Comparison of ENCODE assay signal across 25 cellular contexts in genomic region chr17:16261049-16261448, GRCh38. TPM values are rescaled to one million over a fixed set of nuclear protein-coding genes. Genes with fewer than 3 reads are reported as not detected.
DNase-seq lines count a peak whose midpoint lies in the region; ATAC-seq, FAIRE-seq and TF ChIP-seq lines count a peak whose summit lies in the region.
"Had no signal": no experiment of that assay in that cellular context is flagged by ENCODE, and none has a peak within 500 bp of the region (broad histone marks: within the 10 kb centered on the region; RNA-seq: fewer than 3 reads in every experiment).

No MANE protein-coding gene starts in this region.

- H3K27ac ChIP-seq in astrocyte (ENCODE audit: low read depth, low read length) = no peak overlapping the region
- H3K27ac ChIP-seq in gastrocnemius medialis = peak overlapping the region in 3 of 4 donors; percentile 74 to 90 (median 89)
- H3K27ac ChIP-seq: C4-2B had no signal

- no peaks in the 10 kb centered on the region for H3K27me3 ChIP-seq in astrocyte (ENCODE audit: insufficient read depth, low read length)
- H3K27me3 ChIP-seq in gastrocnemius medialis = no peaks in the 10 kb centered on the region
- H3K27me3 ChIP-seq: BLaER1 treated with 17β-estradiol and CSF1 and Interleukin-3, amounts not matched to agents 10 nM and 100 nM had no signal

- H3K4me3 ChIP-seq in astrocyte (ENCODE audit: insufficient read depth, low read depth, low read length) (no peak overlapping the region), gastrocnemius medialis (no peak overlapping the region)

- H3K9ac ChIP-seq in astrocyte (ENCODE audit: low read length) = no peak overlapping the region
- H3K9ac ChIP-seq: BLaER1 treated with 17β-estradiol and CSF1 and Interleukin-3, amounts not matched to agents 10 nM and 100 nM had no signal

- no peaks in the 10 kb centered on the region for H3K9me3 Mint-ChIP-seq in astrocyte (ENCODE audit: unreplicated experiment)
- H3K9me3 Mint-ChIP-seq in neural crest cell = no peaks in the 10 kb centered on the region
- H3K9me3 Mint-ChIP-seq: CD4-positive, alpha-beta T cell; CD8-positive, alpha-beta T cell had no signal

- H3K4me1 Mint-ChIP-seq in T-helper 17 cell (peaks cover 6% of the 10 kb centered on the region), astrocyte (ENCODE audit: low read depth, unreplicated experiment) (peaks cover 1% of the 10 kb centered on the region), neural crest cell (peaks cover under 1% of the 10 kb centered on the region)
- H3K4me1 Mint-ChIP-seq: B cell had no signal

- ATAC-seq in T-helper 17 cell = no peak
- no peak for ATAC-seq in gastrocnemius medialis
- ATAC-seq in left colon = no peak
- no peak for ATAC-seq in GM19395 (IDR thresholded peaks at IDR 0.05; ENCODE audit: unreplicated experiment)
- ATAC-seq: CD8-positive, alpha-beta T cell had no signal

- H3K9me3 ChIP-seq in T-helper 17 cell (ENCODE audit: control insufficient read depth, low read length, poor library complexity, severe bottlenecking) (no peaks in the 10 kb centered on the region), astrocyte (ENCODE audit: insufficient read depth, low read depth, low read length) (peaks cover 3% of the 10 kb centered on the region), gastrocnemius medialis (no peaks in the 10 kb centered on the region)
- H3K9me3 ChIP-seq: Caco-2 had no signal

- H3K27ac Mint-ChIP-seq in T-helper 17 cell (peak overlapping the region; percentile 78), astrocyte (ENCODE audit: unreplicated experiment) (peak overlapping the region; percentile 47), neural crest cell (ENCODE audit: unreplicated experiment) (peak overlapping the region; percentile 50)
- H3K27ac Mint-ChIP-seq: B cell; CD4-positive, alpha-beta T cell; CD8-positive, alpha-beta T cell had no signal

- in situ Hi-C loops in gastrocnemius medialis (cut with MboI; ENCODE audit: low sequenced_read_pairs in 4 of 4) = no loop called here

- H3K27me3 Mint-ChIP-seq in T-helper 17 cell = no peaks in the 10 kb centered on the region
- H3K27me3 Mint-ChIP-seq in astrocyte (ENCODE audit: low read depth, unreplicated experiment) = no peaks in the 10 kb centered on the region
- H3K27me3 Mint-ChIP-seq in neural crest cell (ENCODE audit: low read depth) = no peaks in the 10 kb centered on the region
- H3K27me3 Mint-ChIP-seq: B cell; CD4-positive, alpha-beta T cell had no signal

- no peak overlapping the region for H3K4me2 ChIP-seq in astrocyte (ENCODE audit: low read length)
- H3K4me2 ChIP-seq: BLaER1 treated with 17β-estradiol and CSF1 and Interleukin-3, amounts not matched to agents 10 nM and 100 nM had no signal

- no peak for DNase-seq in T-helper 17 cell
- DNase-seq in astrocyte (ENCODE audit: low read depth) = no peak
- no peak for DNase-seq in neural crest cell (ENCODE audit: low read depth, low spot score)
- DNase-seq in gastrocnemius medialis = no peak
- DNase-seq in AG08395 (ENCODE audit: low spot score) = no peak
- no peak for DNase-seq in left colon
- no peak for DNase-seq in NCI-H2107 treated with DMSO at 0.1 percent for 48 hours (lab: John Stamatoyannopoulos, UW; ENCODE audit: unreplicated experiment)
- DNase-seq: 8988T; ACHN; AML-193; Caco-2; Calu3; CD4-positive, alpha-beta T cell; CD8-positive, alpha-beta T cell; DMS79 treated with DMSO at 0.1 percent for 48 hours; GF-D8 had no signal

- H3K36me3 ChIP-seq in astrocyte (ENCODE audit: insufficient read depth, low read length) (no peaks in the 10 kb centered on the region), gastrocnemius medialis (no peaks in the 10 kb centered on the region)

- H4K20me1 ChIP-seq in astrocyte (ENCODE audit: insufficient read depth, low read length) = no peaks in the 10 kb centered on the region
- H4K20me1 ChIP-seq: BLaER1 treated with 17β-estradiol and CSF1 and Interleukin-3, amounts not matched to agents 10 nM and 100 nM had no signal

- H2AFZ ChIP-seq in astrocyte (ENCODE audit: low read depth, low read length) = no peak overlapping the region

- peaks cover 7% of the 10 kb centered on the region for H3K79me2 ChIP-seq in astrocyte (ENCODE audit: insufficient read depth, low read length)

- TF ChIP-seq CTCF in astrocyte (IDR thresholded peaks at IDR 0.05; ENCODE audit: insufficient read depth, low read depth, low read length) = no peak
- TF ChIP-seq CTCF in neural crest cell (conservative IDR thresholded peaks at IDR 0.05) = no peak
- no peak for TF ChIP-seq CTCF in gastrocnemius medialis (IDR thresholded peaks at IDR 0.05 in 4 of 5, conservative IDR thresholded peaks at IDR 0.05 in 1 of 5)

- no peak for TF ChIP-seq POLR2A in gastrocnemius medialis (IDR thresholded peaks at IDR 0.05)

- H3K4me3 Mint-ChIP-seq in T-helper 17 cell = no peak overlapping the region
- no peak overlapping the region for H3K4me3 Mint-ChIP-seq in astrocyte (ENCODE audit: unreplicated experiment)
- no peak overlapping the region for H3K4me3 Mint-ChIP-seq in neural crest cell
- H3K4me3 Mint-ChIP-seq: B cell; CD4-positive, alpha-beta T cell; CD8-positive, alpha-beta T cell had no signal

- no peak for FAIRE-seq in astrocyte (lab: Jason Lieb, UNC)
- FAIRE-seq: A204.1, D721Med, G401.6, GM12891, GM19239 had no signal

- intact Hi-C loops in gastrocnemius medialis (cut with DNase I; ENCODE audit: low total_unique reads) (no loop called here), left colon (cut with DNase I, micrococcal nuclease) (no loop called here)

- H3K36me3 Mint-ChIP-seq in T-helper 17 cell (ENCODE audit: low read depth) (peaks cover 2% of the 10 kb centered on the region), astrocyte (ENCODE audit: low read depth, unreplicated experiment) (peaks cover 8% of the 10 kb centered on the region), neural crest cell (ENCODE audit: low read depth) (no peaks in the 10 kb centered on the region)

- H3K4me1 ChIP-seq in astrocyte (ENCODE audit: insufficient read depth, low read length) (no peaks in the 10 kb centered on the region), gastrocnemius medialis (peaks cover 38 to 47% of the 10 kb centered on the region in 2 donors)
- H3K4me1 ChIP-seq: Caco-2 had no signal

RNA-seq across cellular contexts. Expression of gene PIGL, which starts 44.0 kb away (rescaled TPM):
- total RNA-seq in T-helper 17 cell (10 to 100 TPM; 54.5 to 69.0 TPM), astrocyte (21.9 and 25.5 TPM in 2 replicates), neural crest cell (31.1 and 35.3 TPM in 2 replicates), gastrocnemius medialis (1 to 10 TPM; 6.2 to 7.4 (median 7.0) TPM), left colon (10 to 100 TPM; 38.4 to 53.4 TPM)

RNA-seq across cellular contexts. Expression of gene NCOR1, which starts 45.7 kb away (rescaled TPM):
- 100 to 1,000 TPM; 155 to 161 TPM for total RNA-seq in T-helper 17 cell
- 119 and 121 TPM in 2 replicates for total RNA-seq in astrocyte
- total RNA-seq in neural crest cell = 129 and 136 TPM in 2 replicates
- 100 to 1,000 TPM; 122 to 152 (median 132) TPM for total RNA-seq in gastrocnemius medialis
- 100 to 1,000 TPM; 181 to 257 TPM for total RNA-seq in left colon
